10 cellular contexts compared by ENCODE assay signal in the genomic region with DNA sequence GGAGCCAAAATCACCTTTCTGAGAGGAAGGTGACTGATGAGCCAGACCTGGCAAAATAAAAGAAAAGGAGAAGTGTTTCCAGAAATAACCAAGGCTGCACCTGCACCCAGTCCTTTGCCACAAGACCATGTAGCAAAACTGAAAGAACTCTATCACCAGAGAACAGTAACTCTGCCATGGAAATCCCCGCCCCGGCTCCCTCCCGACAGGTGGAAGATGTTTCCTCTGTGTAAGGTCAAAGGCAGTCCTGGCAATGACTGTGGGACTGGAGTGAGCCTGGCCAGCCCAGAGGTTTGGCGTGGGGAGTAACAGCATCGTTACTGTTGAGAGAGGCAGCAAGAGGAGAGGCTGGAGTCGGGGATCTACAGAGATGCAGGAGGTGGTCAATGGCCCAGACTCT. TPM values are rescaled to one million over a fixed set of nuclear protein-coding genes. Genes with fewer than 3 reads are reported as not detected.
DNase-seq lines count a peak whose midpoint lies in the region; ATAC-seq and TF ChIP-seq lines count a peak whose summit lies in the region.
"Had no signal": no experiment of that assay in that cellular context is flagged by ENCODE, and none has a peak within 500 bp of the region (broad histone marks: within the 10 kb centered on the region; RNA-seq: fewer than 3 reads in every experiment).

No MANE protein-coding gene starts in this region.

- no peak overlapping the region for H3K27ac ChIP-seq in hepatocyte
- H3K27ac ChIP-seq: C4-2B had no signal

- no peak for TF ChIP-seq CTCF in hepatocyte (IDR thresholded peaks at IDR 0.05; ENCODE audit: poor library complexity)

- peak; percentile 70 for ATAC-seq in HG02870 (IDR thresholded peaks at IDR 0.05; ENCODE audit: unreplicated experiment)
- ATAC-seq in stimulated activated naive CD8-positive, alpha-beta T cell treated with anti-CD3 and anti-CD28 coated beads, Interleukin-15, amount 100 ng/mL, for 72 hours = peak; percentile 79

- CTCF ChIA-PET in activated naive CD4-positive, alpha-beta T cell treated with anti-CD3 and anti-CD28 coated beads, Interleukin-2, amount 10 ng/mL, durations not matched to agents 7 days and 5 days (lab: Charles Lee) = no interaction called here

- H3K9me3 ChIP-seq in hepatocyte (ENCODE audit: low read depth) = no peaks in the 10 kb centered on the region

- no peaks in the 10 kb centered on the region for H3K27me3 ChIP-seq in hepatocyte

- H3K9me3 Mint-ChIP-seq in activated naive CD4-positive, alpha-beta T cell treated with anti-CD3 and anti-CD28 coated beads, Interleukin-2, amount 10 ng/mL, durations not matched to agents 7 days and 5 days = no peaks in the 10 kb centered on the region
- no peaks in the 10 kb centered on the region for H3K9me3 Mint-ChIP-seq in T-helper 1 cell treated with Interleukin-12 subunit alpha and Interleukin-12 subunit beta and Interleukin-4 antibody, amounts not matched to agents 30 μg/mL and 1 μg/mL, for 36 hours
- no peaks in the 10 kb centered on the region for H3K9me3 Mint-ChIP-seq in stimulated activated naive CD8-positive, alpha-beta T cell treated with anti-CD3 and anti-CD28 coated beads, Interleukin-15, amount 100 ng/mL, for 72 hours

- WGBS in hepatocyte (ENCODE audit: low lambda C conversion rate, missing lambda C conversion rate) = 93% methylated on average over 6 of the region's 6 CpGs

- H3K27ac Mint-ChIP-seq in activated naive CD4-positive, alpha-beta T cell treated with anti-CD3 and anti-CD28 coated beads, Interleukin-2, amount 10 ng/mL, durations not matched to agents 7 days and 5 days = no peak overlapping the region
- H3K27ac Mint-ChIP-seq in T-helper 1 cell treated with Interleukin-12 subunit alpha and Interleukin-12 subunit beta and Interleukin-4 antibody, amounts not matched to agents 30 μg/mL and 1 μg/mL, for 36 hours = peak overlapping the region; percentile 80
- H3K27ac Mint-ChIP-seq in stimulated activated naive CD8-positive, alpha-beta T cell treated with anti-CD3 and anti-CD28 coated beads, Interleukin-15, amount 100 ng/mL, for 72 hours = no peak overlapping the region

- no peaks in the 10 kb centered on the region for H3K9me2 ChIP-seq in hepatocyte (replicated peaks; ENCODE audit: insufficient read depth)

- peaks cover 17% of the 10 kb centered on the region for H3K27me3 Mint-ChIP-seq in activated naive CD4-positive, alpha-beta T cell treated with anti-CD3 and anti-CD28 coated beads, Interleukin-2, amount 10 ng/mL, durations not matched to agents 7 days and 5 days
- no peaks in the 10 kb centered on the region for H3K27me3 Mint-ChIP-seq in T-helper 1 cell treated with Interleukin-12 subunit alpha and Interleukin-12 subunit beta and Interleukin-4 antibody, amounts not matched to agents 30 μg/mL and 1 μg/mL, for 36 hours (ENCODE audit: low read depth)
- peaks cover 65% of the 10 kb centered on the region for H3K27me3 Mint-ChIP-seq in stimulated activated naive CD8-positive, alpha-beta T cell treated with anti-CD3 and anti-CD28 coated beads, Interleukin-15, amount 100 ng/mL, for 72 hours

- no peak overlapping the region for H3K4me3 ChIP-seq in hepatocyte

- H3K4me2 ChIP-seq in hepatocyte = no peak overlapping the region

- H3K4me1 ChIP-seq in hepatocyte (ENCODE audit: insufficient read depth) = no peaks in the 10 kb centered on the region

- H4K20me1 ChIP-seq in hepatocyte (ENCODE audit: insufficient read depth, poor library complexity, severe bottlenecking) = no peaks in the 10 kb centered on the region

- no peaks in the 10 kb centered on the region for H3K36me3 ChIP-seq in hepatocyte (replicated peaks; ENCODE audit: insufficient read depth, low read depth)

- no peak overlapping the region for H2AFZ ChIP-seq in hepatocyte

- DNase-seq in activated naive CD4-positive, alpha-beta T cell treated with anti-CD3 and anti-CD28 coated beads, Interleukin-2, amount 10 ng/mL, durations not matched to agents 7 days and 5 days = peak; percentile 55
- no peak for DNase-seq in activated naive CD4-positive, alpha-beta T cell treated with Interleukin-2 at 50 U/mL for 16 hours
- DNase-seq in stimulated activated naive CD8-positive, alpha-beta T cell treated with anti-CD3 and anti-CD28 coated beads, Interleukin-15, amount 100 ng/mL, for 72 hours = peak in 1 of 2 donors; percentile 20
- DNase-seq in HK-2 (ENCODE audit: unreplicated experiment) (no peak), SKM-1 (lab: John Stamatoyannopoulos, UW; ENCODE audit: unreplicated experiment) (no peak), hepatocyte (ENCODE audit: low spot score) (no peak)
- DNase-seq: NCI-H187 had no signal

- H3K4me3 Mint-ChIP-seq in activated naive CD4-positive, alpha-beta T cell treated with anti-CD3 and anti-CD28 coated beads, Interleukin-2, amount 10 ng/mL, durations not matched to agents 7 days and 5 days = no peak overlapping the region
- peak overlapping the region; percentile 50 for H3K4me3 Mint-ChIP-seq in T-helper 1 cell treated with Interleukin-12 subunit alpha and Interleukin-12 subunit beta and Interleukin-4 antibody, amounts not matched to agents 30 μg/mL and 1 μg/mL, for 36 hours
- peak overlapping the region in 1 of 2 donors; percentile 64 for H3K4me3 Mint-ChIP-seq in stimulated activated naive CD8-positive, alpha-beta T cell treated with anti-CD3 and anti-CD28 coated beads, Interleukin-15, amount 100 ng/mL, for 72 hours

- H3K79me2 ChIP-seq in hepatocyte = peaks cover 96% of the 10 kb centered on the region

- H3K4me1 Mint-ChIP-seq in activated naive CD4-positive, alpha-beta T cell treated with anti-CD3 and anti-CD28 coated beads, Interleukin-2, amount 10 ng/mL, durations not matched to agents 7 days and 5 days = peaks cover 34% of the 10 kb centered on the region
- H3K4me1 Mint-ChIP-seq in T-helper 1 cell treated with Interleukin-12 subunit alpha and Interleukin-12 subunit beta and Interleukin-4 antibody, amounts not matched to agents 30 μg/mL and 1 μg/mL, for 36 hours (ENCODE audit: low read depth) = peaks cover 24% of the 10 kb centered on the region
- H3K4me1 Mint-ChIP-seq in stimulated activated naive CD8-positive, alpha-beta T cell treated with anti-CD3 and anti-CD28 coated beads, Interleukin-15, amount 100 ng/mL, for 72 hours = peaks cover 36% of the 10 kb centered on the region

- H3K36me3 Mint-ChIP-seq in activated naive CD4-positive, alpha-beta T cell treated with anti-CD3 and anti-CD28 coated beads, Interleukin-2, amount 10 ng/mL, durations not matched to agents 7 days and 5 days = no peaks in the 10 kb centered on the region
- H3K36me3 Mint-ChIP-seq in T-helper 1 cell treated with Interleukin-12 subunit alpha and Interleukin-12 subunit beta and Interleukin-4 antibody, amounts not matched to agents 30 μg/mL and 1 μg/mL, for 36 hours (ENCODE audit: low read depth) = no peaks in the 10 kb centered on the region

RNA-seq across cellular contexts. Expression of gene SPRED2, which starts 42.3 kb away (rescaled TPM):
- total RNA-seq in hepatocyte = 11.8 and 14.1 TPM in 2 replicates
- 12.7 and 17.7 TPM in 2 replicates for polyA plus RNA-seq in hepatocyte
